Comparison of ENCODE assay signal across 28 cellular contexts in the genomic region with DNA sequence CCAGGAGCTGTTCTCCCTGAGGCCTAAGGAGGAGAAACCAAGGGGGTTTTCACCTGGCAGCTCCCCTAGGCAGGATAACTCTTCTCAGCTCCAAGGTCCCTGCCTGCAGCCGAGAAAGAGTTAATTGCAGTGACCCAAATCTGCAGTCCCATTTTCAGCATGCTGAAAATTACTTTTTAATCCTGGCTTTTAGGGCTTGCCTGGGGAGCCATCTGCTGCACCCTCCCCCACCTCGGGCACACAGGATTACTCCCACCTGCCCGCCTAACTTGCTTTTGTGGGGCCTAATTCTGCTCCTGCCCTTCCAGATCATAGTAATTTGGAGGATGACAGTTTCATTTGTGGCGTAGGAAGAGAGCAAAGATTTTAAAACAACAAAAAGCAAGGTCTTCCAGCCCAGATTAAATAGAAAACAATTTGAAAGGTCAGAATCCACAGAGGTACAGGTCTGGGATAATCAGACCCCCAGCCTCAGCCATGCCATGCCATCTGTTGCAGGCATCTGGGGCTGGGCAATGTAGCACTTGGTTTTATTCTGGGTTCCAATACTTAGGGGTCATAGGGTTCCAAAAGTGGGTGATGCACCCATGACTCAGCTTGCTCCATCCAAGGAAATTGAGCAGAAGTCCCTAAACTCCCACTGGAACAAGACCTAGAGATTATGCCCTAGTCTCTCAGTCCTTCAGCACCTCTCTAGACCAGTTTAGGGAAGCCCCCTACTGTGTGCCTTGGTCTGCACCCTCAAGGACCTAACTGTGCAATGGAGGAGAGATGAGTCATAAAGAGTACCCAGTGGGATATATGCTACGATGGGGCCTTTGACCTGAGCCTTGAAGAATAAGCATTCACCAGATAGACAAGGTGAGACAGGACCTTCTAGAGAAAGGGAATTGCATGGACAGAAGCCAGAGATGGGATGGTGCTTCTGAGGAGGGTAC.
DNase-seq lines count a peak whose midpoint lies in the region; ATAC-seq and TF ChIP-seq lines count a peak whose summit lies in the region.
"Had no signal": no experiment of that assay in that cellular context is flagged by ENCODE, and none has a peak within 500 bp of the region (broad histone marks: within the 10 kb centered on the region; RNA-seq: fewer than 3 reads in every experiment).

No MANE protein-coding gene starts in this region.

- no peaks in the 10 kb centered on the region for H3K36me3 ChIP-seq in BLaER1
- H3K36me3 ChIP-seq: BE2C, esophagus squamous epithelium, gastroesophageal sphincter had no signal

- H3K4me3 ChIP-seq in BLaER1 (no peak overlapping the region), dorsolateral prefrontal cortex (no peak overlapping the region)
- H3K4me3 ChIP-seq: esophagus squamous epithelium, gastroesophageal sphincter, skin epidermis had no signal

- peaks cover 15% of the 10 kb centered on the region for H3K27me3 Mint-ChIP-seq in activated T-cell treated with anti-CD3 and anti-CD28 coated beads, Interleukin-2, amount 50 U/mL, for 24 hours

- intact Hi-C loops in dorsolateral prefrontal cortex (cut with DNase I): no loop called here

- TF ChIP-seq CTCF in dorsolateral prefrontal cortex (IDR thresholded peaks at IDR 0.05 in 54 of 56, conservative IDR thresholded peaks at IDR 0.05 in 2 of 56; ENCODE audit: low read depth in 1 of 56, partially characterized antibody in 56 of 56): no peak

- no peak overlapping the region for H3K27ac Mint-ChIP-seq in activated T-cell treated with anti-CD3 and anti-CD28 coated beads, Interleukin-2, amount 50 U/mL, for 24 hours
- H3K27ac Mint-ChIP-seq: activated CD4-positive, alpha-beta memory T cell treated with anti-CD3 and anti-CD28 coated beads for 36 hours; activated naive CD8-positive, alpha-beta T cell; activated T-helper 17 cell treated with anti-CD3 and anti-CD28 coated beads, Interleukin-2, amount 50 U/mL, for 72 hours; endodermal cell; HFFc6; nephron; type B pancreatic cell had no signal

- no peak overlapping the region for H3K4me3 Mint-ChIP-seq in activated T-cell treated with anti-CD3 and anti-CD28 coated beads, Interleukin-2, amount 50 U/mL, for 24 hours
- H3K4me3 Mint-ChIP-seq: activated CD4-positive, alpha-beta memory T cell treated with anti-CD3 and anti-CD28 coated beads for 36 hours; activated naive CD8-positive, alpha-beta T cell; activated T-helper 17 cell treated with anti-CD3 and anti-CD28 coated beads, Interleukin-2, amount 50 U/mL, for 72 hours; endodermal cell; HFFc6; nephron; type B pancreatic cell had no signal

- no peaks in the 10 kb centered on the region for H4K20me1 ChIP-seq in BLaER1

- H3K9me3 ChIP-seq in BLaER1: no peaks in the 10 kb centered on the region
- H3K9me3 ChIP-seq: BE2C, esophagus squamous epithelium, gastroesophageal sphincter had no signal

- DNase-seq in ELR (ENCODE audit: low read depth) (peak; percentile 60), NCI-H524 treated with DMSO at 0.1 percent for 48 hours (lab: John Stamatoyannopoulos, UW) (peak; percentile 95), dorsolateral prefrontal cortex (no peak), foreskin melanocyte (no peak)
- no peak for DNase-seq in activated T-cell treated with anti-CD3 and anti-CD28 coated beads, Interleukin-2, amount 50 U/mL, for 24 hours
- DNase-seq in stimulated activated CD8-positive, alpha-beta memory T cell treated with anti-CD3 and anti-CD28 coated beads, Interleukin-4, amount 100 ng/mL, for 48 hours: no peak
- DNase-seq: activated CD4-positive, alpha-beta memory T cell treated with anti-CD3 and anti-CD28 coated beads for 36 hours; activated CD8-positive, alpha-beta memory T cell treated with anti-CD3 and anti-CD28 coated beads, Interleukin-2, amount 50 U/mL, for 4 hours; aorta; BE2C; central memory CD4-positive, alpha-beta T cell; DMS79; endodermal cell; esophagus squamous epithelium; HFFc6; hypothalamus; NCI-H1092 treated with DMSO at 0.1 percent for 48 hours; NCI-H1930; NCI-H345; RPMI8226 had no signal

- no peak overlapping the region for H3K27ac ChIP-seq in BLaER1
- peak overlapping the region in 52 of 59 donors; percentile 4 to 79 (median 54) for H3K27ac ChIP-seq in dorsolateral prefrontal cortex
- H3K27ac ChIP-seq: esophagus squamous epithelium, gastroesophageal sphincter, skin epidermis had no signal

- H3K27me3 ChIP-seq in BLaER1: no peaks in the 10 kb centered on the region
- no peaks in the 10 kb centered on the region for H3K27me3 ChIP-seq in dorsolateral prefrontal cortex
- H3K27me3 ChIP-seq: BE2C had no signal

- no peaks in the 10 kb centered on the region for H3K36me3 Mint-ChIP-seq in activated T-cell treated with anti-CD3 and anti-CD28 coated beads, Interleukin-2, amount 50 U/mL, for 24 hours (ENCODE audit: low read depth)
- H3K36me3 Mint-ChIP-seq: activated CD4-positive, alpha-beta memory T cell treated with anti-CD3 and anti-CD28 coated beads for 36 hours; activated naive CD8-positive, alpha-beta T cell; type B pancreatic cell had no signal

- peaks cover 7% of the 10 kb centered on the region for H3K4me1 ChIP-seq in BLaER1
- H3K4me1 ChIP-seq: BE2C, esophagus squamous epithelium, gastroesophageal sphincter had no signal

- H3K4me2 ChIP-seq in BLaER1: peak overlapping the region; percentile 9; the same call in 1 of the 2 replicates

- no peak for ATAC-seq in HG03571 (IDR thresholded peaks at IDR 0.05; ENCODE audit: unreplicated experiment)
- ATAC-seq: activated T-helper 17 cell treated with anti-CD3 and anti-CD28 coated beads, Interleukin-2, amount 50 U/mL, for 72 hours; gastroesophageal sphincter had no signal

- H3K9me3 Mint-ChIP-seq in activated T-cell treated with anti-CD3 and anti-CD28 coated beads, Interleukin-2, amount 50 U/mL, for 24 hours: no peaks in the 10 kb centered on the region
- H3K9me3 Mint-ChIP-seq: activated CD4-positive, alpha-beta memory T cell treated with anti-CD3 and anti-CD28 coated beads for 36 hours; activated T-helper 17 cell treated with anti-CD3 and anti-CD28 coated beads, Interleukin-2, amount 50 U/mL, for 72 hours; endodermal cell; HFFc6; nephron; type B pancreatic cell had no signal

- H3K4me1 Mint-ChIP-seq in activated T-cell treated with anti-CD3 and anti-CD28 coated beads, Interleukin-2, amount 50 U/mL, for 24 hours (ENCODE audit: low read depth): no peaks in the 10 kb centered on the region
- H3K4me1 Mint-ChIP-seq: activated T-helper 17 cell treated with anti-CD3 and anti-CD28 coated beads, Interleukin-2, amount 50 U/mL, for 72 hours; nephron had no signal

- no peak overlapping the region for H3K9ac ChIP-seq in BLaER1

Comparison
In these comparisons a context has a peak if more than half of its experiments do, and no peak if none do; other contexts are left out.
1. DNase-seq: peak in ELR (single experiment) and NCI-H524 treated with DMSO at 0.1 percent for 48 hours (single experiment); none in dorsolateral prefrontal cortex (0 of 10), activated T-cell treated with anti-CD3 and anti-CD28 coated beads, Interleukin-2, amount 50 U/mL, for 24 hours (single experiment), stimulated activated CD8-positive, alpha-beta memory T cell treated with anti-CD3 and anti-CD28 coated beads, Interleukin-4, amount 100 ng/mL, for 48 hours (single experiment) and foreskin melanocyte (single experiment).